In the genomic region with DNA sequence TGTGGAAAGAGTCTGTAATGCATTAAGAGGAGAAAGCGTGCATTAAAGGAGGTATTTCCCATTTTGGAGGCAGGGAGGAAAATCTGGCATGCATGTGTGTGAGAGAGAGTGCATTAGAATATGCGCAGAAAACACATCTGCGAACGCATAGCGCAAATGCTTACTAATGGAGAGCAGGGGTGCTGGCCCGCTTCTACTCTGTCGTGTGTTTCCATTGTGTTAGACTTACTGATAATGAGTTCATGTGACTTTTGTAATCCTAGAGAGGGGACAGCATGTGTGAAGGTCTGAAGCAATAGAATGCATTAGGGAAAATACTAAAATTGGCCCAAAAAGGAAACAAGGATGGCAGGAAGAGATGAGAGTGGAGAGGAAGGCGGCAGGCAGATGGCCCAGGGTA, we compare ENCODE assay signal across 8 cellular contexts. TPM values are rescaled to one million over a fixed set of nuclear protein-coding genes. Genes with fewer than 3 reads are reported as not detected.
"Had no signal": no experiment of that assay in that cellular context is flagged by ENCODE, and none has a peak within 500 bp of the region (broad histone marks: within the 10 kb centered on the region; RNA-seq: fewer than 3 reads in every experiment).

No MANE protein-coding gene starts in this region.

RNA-seq across cellular contexts. Expression of gene LGALS9C, which starts 12.7 kb away (rescaled TPM):
- total RNA-seq: HT1080, K562, M059J, OCI-LY7, PC-3, Right ventricle myocardium inferior, SJCRH30 had no signal
- polyA plus RNA-seq: IgD-negative memory B cell, K562 had no signal
